ENCODE assay signal across 8 cellular contexts in genomic region chr12:55738113-55739024, GRCh38. TPM values are rescaled to one million over a fixed set of nuclear protein-coding genes. Genes with fewer than 3 reads are reported as not detected.
DNase-seq lines count a peak whose midpoint lies in the region; ATAC-seq lines count a peak whose summit lies in the region.

No MANE protein-coding gene starts in this region.

- DNase-seq in CD4-positive, CD25-positive, alpha-beta regulatory T cell = peak; percentile 69 to 92 (median 85)
- peak; percentile 95 for DNase-seq in NCI-H748 (lab: John Stamatoyannopoulos, UW; ENCODE audit: unreplicated experiment)
- peak; percentile 63 for DNase-seq in activated CD4-positive, alpha-beta T cell treated with anti-CD3 and anti-CD28 coated beads, Interleukin-2, amount 50 U/mL, for 4 hours
- peak; percentile 89 to 92 (median 90) for DNase-seq in effector memory CD8-positive, alpha-beta T cell
- peak; percentile 96 for DNase-seq in medulla oblongata (ENCODE audit: extremely low spot score)
- peak; percentile 67 for DNase-seq in stimulated activated CD8-positive, alpha-beta memory T cell treated with anti-CD3 and anti-CD28 coated beads, Interleukin-12 subunit alpha, Interleukin-12 subunit beta, amount 100 ng/mL, for 1 hour (ENCODE audit: low read depth)

- H3K9me3 Mint-ChIP-seq in CD4-positive, CD25-positive, alpha-beta regulatory T cell = no peaks in the 10 kb centered on the region
- no peaks in the 10 kb centered on the region for H3K9me3 Mint-ChIP-seq in effector memory CD8-positive, alpha-beta T cell

- peak overlapping the region; percentile 95 for H3K4me3 ChIP-seq in CD4-positive, CD25-positive, alpha-beta regulatory T cell (ENCODE audit: low read depth, low read length)

- no peaks in the 10 kb centered on the region for H3K27me3 ChIP-seq in CD4-positive, CD25-positive, alpha-beta regulatory T cell (ENCODE audit: control insufficient read depth, insufficient read depth, low read length)

- H3K9me3 ChIP-seq in CD4-positive, CD25-positive, alpha-beta regulatory T cell (ENCODE audit: control insufficient read depth in 2 of 2, low read length in 2 of 2) = no peaks in the 10 kb centered on the region

- ATAC-seq in CD4-positive, CD25-positive, alpha-beta regulatory T cell (ENCODE audit: low read depth in 2 of 2) = peak; percentile 74 to 75
- ATAC-seq in GM19395 (IDR thresholded peaks at IDR 0.05; ENCODE audit: unreplicated experiment) (peak; percentile 88), HG03521 (IDR thresholded peaks at IDR 0.05; ENCODE audit: unreplicated experiment) (peak; percentile 77)
- peak; percentile 66 for ATAC-seq in effector memory CD8-positive, alpha-beta T cell (replicated peaks)

- peak overlapping the region; percentile 77 to 96 (median 94) for H3K27ac Mint-ChIP-seq in CD4-positive, CD25-positive, alpha-beta regulatory T cell
- H3K27ac Mint-ChIP-seq in effector memory CD8-positive, alpha-beta T cell = peak overlapping the region; percentile 44 to 82

- H3K36me3 Mint-ChIP-seq in CD4-positive, CD25-positive, alpha-beta regulatory T cell = no peaks in the 10 kb centered on the region
- H3K36me3 Mint-ChIP-seq in effector memory CD8-positive, alpha-beta T cell (ENCODE audit: insufficient read depth) = peaks cover 8% of the 10 kb centered on the region

- no peaks in the 10 kb centered on the region for H3K36me3 ChIP-seq in CD4-positive, CD25-positive, alpha-beta regulatory T cell (ENCODE audit: control insufficient read depth, insufficient read depth, low read length)

- H3K4me1 ChIP-seq in CD4-positive, CD25-positive, alpha-beta regulatory T cell (ENCODE audit: control insufficient read depth, insufficient read depth, low read length, poor library complexity, severe bottlenecking) = peaks cover 16% of the 10 kb centered on the region

- H3K27ac ChIP-seq in CD4-positive, CD25-positive, alpha-beta regulatory T cell (ENCODE audit: insufficient read depth, low read length, poor library complexity, severe bottlenecking) = peak overlapping the region; percentile 89

- H3K27me3 Mint-ChIP-seq in CD4-positive, CD25-positive, alpha-beta regulatory T cell = peaks cover 5% of the 10 kb centered on the region
- no peaks in the 10 kb centered on the region for H3K27me3 Mint-ChIP-seq in effector memory CD8-positive, alpha-beta T cell

- peaks cover 5 to 35% (median 18%) of the 10 kb centered on the region in 4 donors for H3K4me1 Mint-ChIP-seq in CD4-positive, CD25-positive, alpha-beta regulatory T cell
- peaks cover 17 to 34% of the 10 kb centered on the region in 2 donors for H3K4me1 Mint-ChIP-seq in effector memory CD8-positive, alpha-beta T cell (ENCODE audit: low read depth in 2 of 2)

- H3K4me3 Mint-ChIP-seq in CD4-positive, CD25-positive, alpha-beta regulatory T cell = peak overlapping the region; percentile 89 to 96 (median 92)
- peak overlapping the region; percentile 78 to 84 for H3K4me3 Mint-ChIP-seq in effector memory CD8-positive, alpha-beta T cell

RNA-seq across cellular contexts. Expression of gene GDF11, which starts 4.6 kb away (rescaled TPM):
- total RNA-seq in CD4-positive, CD25-positive, alpha-beta regulatory T cell = 7.4 TPM
- 1 to 10 TPM in 1 of 4 donors, under 1 TPM in 3; 0.56 to 1.2 (median 0.66) TPM for polyA plus RNA-seq in CD4-positive, CD25-positive, alpha-beta regulatory T cell

RNA-seq across cellular contexts. Expression of gene CD63, which starts 9.6 kb away (rescaled TPM):
- 46.4 TPM for total RNA-seq in CD4-positive, CD25-positive, alpha-beta regulatory T cell
- polyA plus RNA-seq in CD4-positive, CD25-positive, alpha-beta regulatory T cell = 100 to 1,000 TPM; 145 to 205 (median 180) TPM

RNA-seq across cellular contexts. Expression of gene RDH5, which starts 18.2 kb away (rescaled TPM):
- total RNA-seq in CD4-positive, CD25-positive, alpha-beta regulatory T cell = 10.1 TPM
- 1 to 10 TPM in 3 of 4 donors, under 1 TPM in 1; 0.94 to 1.6 (median 1.4) TPM for polyA plus RNA-seq in CD4-positive, CD25-positive, alpha-beta regulatory T cell

RNA-seq across cellular contexts. Expression of gene BLOC1S1, which starts 22.5 kb away (rescaled TPM):
- total RNA-seq in CD4-positive, CD25-positive, alpha-beta regulatory T cell = 60.1 TPM
- 100 to 1,000 TPM in 3 of 4 donors, 10 to 100 TPM in 1; 83.6 to 128 (median 112) TPM for polyA plus RNA-seq in CD4-positive, CD25-positive, alpha-beta regulatory T cell

RNA-seq across cellular contexts. Expression of gene ITGA7, which starts 30.7 kb away (rescaled TPM):
- 0.76 TPM for total RNA-seq in CD4-positive, CD25-positive, alpha-beta regulatory T cell
- under 1 TPM in 1 of 4 donors, not detected in 3; 0.29 TPM for polyA plus RNA-seq in CD4-positive, CD25-positive, alpha-beta regulatory T cell

Comparison
In these comparisons a context has a peak if more than half of its experiments do, and no peak if none do; other contexts are left out.
1. Peak in every context shown above with its lines: DNase-seq, ATAC-seq, H3K4me3 ChIP-seq and H3K27ac ChIP-seq.